In genomic region chr17:77374170-77374936, GRCh38 we compare ENCODE assay signal across 1 cellular context.
TF ChIP-seq lines count a peak whose summit lies in the region.

No MANE protein-coding gene starts in this region.

TF ChIP-seq in K562, 482 proteins besides CTCF, POLR2A, EP300 and RAD21 (continued from another document and continues in another):
- TF ChIP-seq PREB (CRISPR knock-in tag; IDR thresholded peaks at IDR 0.05) (no peak), ASH1L (IDR thresholded peaks at IDR 0.05; ENCODE audit: borderline replicate concordance, low read depth, partially characterized antibody) (no peak), ZFP1 (CRISPR knock-in tag; IDR thresholded peaks at IDR 0.05) (no peak), MTA2 (IDR thresholded peaks at IDR 0.05; ENCODE audit: low read depth) (no peak), CEBPZ (IDR thresholded peaks at IDR 0.05; ENCODE audit: borderline replicate concordance, low read depth, low read length) (no peak), IFI16 (CRISPR knock-in tag; IDR thresholded peaks at IDR 0.05) (no peak), ZBTB2 (IDR thresholded peaks at IDR 0.05) (no peak), BCL6 (CRISPR knock-in tag; IDR thresholded peaks at IDR 0.05) (no peak), XRCC5 (IDR thresholded peaks at IDR 0.05; ENCODE audit: low read depth, low read length) (no peak), SUPT5H (IDR thresholded peaks at IDR 0.05) (no peak), SMAD2 (IDR thresholded peaks at IDR 0.05; ENCODE audit: low read depth, low read length) (no peak), GMEB1 (CRISPR knock-in tag; IDR thresholded peaks at IDR 0.05) (peak; percentile 57), HDAC8 (tag; IDR thresholded peaks at IDR 0.05) (no peak), RBM14 (IDR thresholded peaks at IDR 0.05; ENCODE audit: borderline replicate concordance, insufficient read depth, low read depth, low read length) (0 out of 2 replicates have a peak, but pooled peaks have one; percentile 4), ZNF639 (CRISPR knock-in tag; conservative IDR thresholded peaks at IDR 0.05 in 1 of 2, IDR thresholded peaks at IDR 0.05 in 1 of 2) (no peak), RFX7 (CRISPR knock-in tag; IDR thresholded peaks at IDR 0.05) (no peak), E2F8 (IDR thresholded peaks at IDR 0.05; ENCODE audit: low read depth, partially characterized antibody) (no peak), MCM7 (IDR thresholded peaks at IDR 0.05) (no peak), ZNF57 (CRISPR knock-in tag; IDR thresholded peaks at IDR 0.05) (no peak), MCM3 (IDR thresholded peaks at IDR 0.05) (no peak), ZNF197 (CRISPR knock-in tag; IDR thresholded peaks at IDR 0.05; ENCODE audit: low read depth) (no peak), AFF4 (CRISPR knock-in tag; IDR thresholded peaks at IDR 0.05) (no peak), ZNF449 (CRISPR knock-in tag; IDR thresholded peaks at IDR 0.05) (no peak), MYC (IDR thresholded peaks at IDR 0.05; ENCODE audit: low read depth, low read length) (no peak), MYC (CRISPR knock-in tag; IDR thresholded peaks at IDR 0.05; ENCODE audit: borderline replicate concordance, low read depth) (no peak), CHCHD3 (CRISPR knock-in tag; IDR thresholded peaks at IDR 0.05) (no peak), TFAP4 (CRISPR knock-in tag; IDR thresholded peaks at IDR 0.05; ENCODE audit: borderline replicate concordance) (peak; percentile 65; the same call in 1 of the 2 replicates), ZNF174 (CRISPR knock-in tag; IDR thresholded peaks at IDR 0.05) (no peak), ZNF586 (CRISPR knock-in tag; conservative IDR thresholded peaks at IDR 0.05) (no peak), RFX1 (IDR thresholded peaks at IDR 0.05) (no peak), BCOR (IDR thresholded peaks at IDR 0.05) (no peak), IRF9 (tag; IDR thresholded peaks at IDR 0.05) (no peak), TBL1XR1 (IDR thresholded peaks at IDR 0.05; ENCODE audit: low read length in 2 of 2) (no peak), NUFIP1 (IDR thresholded peaks at IDR 0.05; ENCODE audit: partially characterized antibody) (no peak), CTCFL (IDR thresholded peaks at IDR 0.05; ENCODE audit: borderline replicate concordance, insufficient read depth, low read depth, low read length, poor library complexity, severe bottlenecking) (peak; percentile 94), ZNF184 (CRISPR knock-in tag; IDR thresholded peaks at IDR 0.05) (no peak), ZNF384 (IDR thresholded peaks at IDR 0.05; ENCODE audit: low read depth, low read length) (no peak), ZNF347 (CRISPR knock-in tag; IDR thresholded peaks at IDR 0.05; ENCODE audit: low read depth) (no peak), JUND (IDR thresholded peaks at IDR 0.05; ENCODE audit: borderline replicate concordance, low read depth, low read length) (no peak), JUND (tag; IDR thresholded peaks at IDR 0.05; ENCODE audit: borderline replicate concordance, low read depth, low read length) (no peak), HDGF (IDR thresholded peaks at IDR 0.05) (no peak)
